Comparison of ENCODE assay signal across 3 cellular contexts in the genomic region with DNA sequence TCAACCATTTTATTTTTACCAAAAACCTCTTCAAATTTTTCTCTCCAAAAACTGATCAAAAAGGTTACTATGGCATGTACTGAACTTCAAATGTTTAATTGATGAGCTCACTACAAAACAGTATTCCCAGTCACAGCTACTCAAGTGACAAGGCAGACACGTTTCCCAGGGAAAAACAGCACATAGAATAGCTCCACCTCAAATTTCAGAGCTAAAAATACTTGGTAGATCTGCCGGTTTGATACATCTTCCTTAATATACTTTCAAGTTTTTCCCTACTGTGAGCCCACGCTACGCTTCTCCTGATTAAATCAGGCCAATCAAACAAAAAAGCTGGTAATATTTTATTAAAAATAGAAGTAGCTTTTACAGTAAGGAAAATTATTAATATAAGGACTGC.
"Had no signal": no experiment of that assay in that cellular context is flagged by ENCODE, and none has a peak within 500 bp of the region (broad histone marks: within the 10 kb centered on the region; RNA-seq: fewer than 3 reads in every experiment).

No MANE protein-coding gene starts in this region.

- DNase-seq: GDM1, GF-D8 had no signal

- H3K4me3 ChIP-seq: GM12878 had no signal
